Comparison of ENCODE assay signal across 10 cellular contexts in the genomic region with DNA sequence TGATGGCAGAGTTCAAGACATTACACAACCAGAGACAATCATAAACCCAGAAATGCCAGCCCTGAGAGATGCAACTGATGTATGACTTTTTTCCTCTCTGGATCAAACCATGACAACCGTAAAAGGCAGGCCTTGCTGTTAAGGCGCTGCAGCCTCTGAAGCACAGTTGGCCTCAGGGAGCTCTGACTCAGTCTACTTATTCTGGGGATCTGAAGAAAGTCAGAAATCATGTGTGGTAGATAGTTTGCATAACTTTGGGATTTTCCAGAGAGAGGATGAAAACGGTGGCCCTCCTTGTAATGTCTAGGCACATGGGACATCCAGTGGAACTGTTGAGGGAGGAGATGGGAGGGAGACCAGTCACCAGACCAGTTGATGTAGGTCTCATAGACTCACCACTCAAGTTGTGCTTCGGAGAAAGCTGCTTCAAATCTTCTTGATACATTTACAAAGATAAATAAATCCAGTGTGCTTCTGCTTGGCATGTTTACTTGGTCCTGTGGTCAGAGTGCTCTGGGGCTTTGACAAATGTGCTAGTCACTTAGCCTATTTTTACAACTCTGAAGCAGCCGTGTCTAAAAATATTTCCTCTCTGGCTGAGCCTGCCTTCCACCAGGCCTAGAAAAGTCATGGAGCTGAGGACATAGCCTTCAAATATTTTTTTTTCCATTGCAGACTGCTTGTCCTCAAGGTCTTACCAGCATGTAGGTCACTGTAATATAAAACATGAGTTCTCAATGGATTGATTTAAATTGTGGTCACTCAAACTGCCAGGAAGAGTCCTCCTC. TPM values are rescaled to one million over a fixed set of nuclear protein-coding genes. Genes with fewer than 3 reads are reported as not detected.
A peak's percentile ranks its signal among the peaks of the same experiment; 100 is the strongest.
DNase-seq lines count a peak whose midpoint lies in the region; ATAC-seq and TF ChIP-seq lines count a peak whose summit lies in the region.
"Had no signal": no experiment of that assay in that cellular context is flagged by ENCODE, and none has a peak within 500 bp of the region (broad histone marks: within the 10 kb centered on the region; RNA-seq: fewer than 3 reads in every experiment).

No MANE protein-coding gene starts in this region.

- no peaks in the 10 kb centered on the region for H4K20me1 ChIP-seq in GM23248 (ENCODE audit: insufficient read depth)

- intact Hi-C loops in adrenal gland (cut with DNase I), result no loop called here
- intact Hi-C loops in heart right ventricle (cut with DNase I), result loop anchor here in 2 of 10 donors (10.0 kb wide), 2 partner anchors 62 to 172 kb away; a partner anchor contains a TSS

- peak overlapping the region; percentile 13 for H3K4me2 ChIP-seq in GM23248 (ENCODE audit: unreplicated experiment)

- H3K4me3 ChIP-seq in GM23248, result no peak overlapping the region
- no peak overlapping the region for H3K4me3 ChIP-seq in adrenal gland
- peak overlapping the region in 1 of 10 donors; percentile 8 for H3K4me3 ChIP-seq in heart right ventricle
- no peak overlapping the region for H3K4me3 ChIP-seq in skeletal muscle cell (ENCODE audit: low read depth, low read length)

- H3K4me1 ChIP-seq in GM23248 (ENCODE audit: insufficient read depth), result peaks cover 25% of the 10 kb centered on the region
- H3K4me1 ChIP-seq in adrenal gland (replicated peaks in 1 of 2), result peaks cover 17 to 39% of the 10 kb centered on the region in 2 donors
- peaks cover 6 to 90% (median 44%) of the 10 kb centered on the region in 9 donors for H3K4me1 ChIP-seq in heart right ventricle

- H3F3A ChIP-seq in GM23248 (ENCODE audit: insufficient read depth), result peaks cover 25% of the 10 kb centered on the region

- peaks cover 52% of the 10 kb centered on the region for H3K79me2 ChIP-seq in GM23248 (ENCODE audit: insufficient read depth)

- H3K9ac ChIP-seq in GM23248, result peak overlapping the region; percentile 40

- H2AFZ ChIP-seq in GM23248, result peak overlapping the region; percentile 42

- DNase-seq in GM23248, result peak; percentile 76
- peak; percentile 43 to 80 (median 61) for DNase-seq in adrenal gland
- DNase-seq in heart right ventricle, result peak in 1 of 2 donors; percentile 73
- peak; percentile 44 for DNase-seq in skeletal muscle cell (ENCODE audit: low read depth)
- no peak for DNase-seq in SW 1271 (lab: John Stamatoyannopoulos, UW)
- DNase-seq in caudate nucleus (lab: John Stamatoyannopoulos, UW), result no peak
- DNase-seq in NCI-H345 treated with DMSO at 0.1 percent for 48 hours (lab: John Stamatoyannopoulos, UW; ENCODE audit: unreplicated experiment), result no peak
- DNase-seq: DMS79, SHP77 had no signal

- TF ChIP-seq CTCF in adrenal gland (IDR thresholded peaks at IDR 0.05) (no peak), heart right ventricle (IDR thresholded peaks at IDR 0.05) (no peak)

- in situ Hi-C loops in GM23248 (cut with MboI), result no loop called here

- WGBS in GM23248 (ENCODE audit: low coverage in 1 of 2, low lambda C conversion rate in 2 of 2, missing lambda C conversion rate in 2 of 2), 2 experiments, result 28 to 35% methylated on average over 5 of the region's 5 CpGs
- 38 to 63% (median 51%) methylated on average over 5 of the region's 5 CpGs for WGBS in adrenal gland, 4 donors
- WGBS in heart right ventricle, 2 donors, result 56 to 65% methylated on average over 5 of the region's 5 CpGs

- H3K9me3 ChIP-seq in GM23248 (ENCODE audit: low read depth) (no peaks in the 10 kb centered on the region), adrenal gland (replicated peaks in 1 of 3) (no peaks in the 10 kb centered on the region), heart right ventricle (no peaks in the 10 kb centered on the region)

- no peaks in the 10 kb centered on the region for H3K36me3 ChIP-seq in GM23248 (ENCODE audit: low read depth)
- H3K36me3 ChIP-seq in adrenal gland (replicated peaks in 1 of 2), result no peaks in the 10 kb centered on the region
- no peaks in the 10 kb centered on the region for H3K36me3 ChIP-seq in heart right ventricle

- peak in 1 of 2 donors; percentile 15 for TF ChIP-seq POLR2A in adrenal gland (IDR thresholded peaks at IDR 0.05)

- peak; percentile 82 to 95 (median 90) for ATAC-seq in heart right ventricle
- no peak for ATAC-seq in HG03135 (IDR thresholded peaks at IDR 0.05; ENCODE audit: unreplicated experiment)

- H3K27ac ChIP-seq in GM23248, result peak overlapping the region; percentile 74
- H3K27ac ChIP-seq in adrenal gland, result peak overlapping the region in 4 of 5 donors; percentile 12 to 82 (median 70)
- H3K27ac ChIP-seq in heart right ventricle, result peak overlapping the region; percentile 66 to 94 (median 88)
- no peak overlapping the region for H3K27ac ChIP-seq in caudate nucleus (ENCODE audit: low read depth, low read length)

- no peaks in the 10 kb centered on the region for H3K9me2 ChIP-seq in GM23248 (ENCODE audit: insufficient read depth)

- H3K27me3 ChIP-seq in GM23248 (replicated peaks; ENCODE audit: insufficient read depth) (no peaks in the 10 kb centered on the region), adrenal gland (no peaks in the 10 kb centered on the region), heart right ventricle (no peaks in the 10 kb centered on the region)

RNA-seq across cellular contexts. Expression of a gene that starts 7.5 kb away (rescaled TPM):
- total RNA-seq in GM23248 (2014; rRNA removed; shearing (Covaris generic)), result 4.0 and 4.5 TPM in 2 replicates
- 30.1 and 30.8 TPM in 2 replicates for polyA plus RNA-seq in GM23248 (2016; fragmentation: Nextera tagmentation; extraction: Ambion mirVana)
- total RNA-seq in adrenal gland, result 100 to 1,000 TPM in 2 of 8 donors, 10 to 100 TPM in 6; 55.4 to 123 (median 71.5) TPM
- polyA plus RNA-seq in adrenal gland, result 100 to 1,000 TPM in 1 of 3 donors, 10 to 100 TPM in 2; 38.0 to 102 (median 49.4) TPM
- 100 to 1,000 TPM; 163 to 295 (median 238) TPM for total RNA-seq in heart right ventricle
- polyA plus RNA-seq in heart right ventricle, result 100 to 1,000 TPM in 1 of 2 donors, 10 to 100 TPM in 1; 58.2 to 134 TPM

Comparison
In these comparisons a context has a peak if more than half of its experiments do, and no peak if none do; other contexts are left out.
1. DNase-seq: peak in GM23248 (single experiment), adrenal gland (7 of 7) and skeletal muscle cell (single experiment); none in SW 1271 (0 of 2), caudate nucleus (0 of 61) and NCI-H345 treated with DMSO at 0.1 percent for 48 hours (single experiment).
2. RNA of a gene that starts 7.5 kb away (total RNA-seq): 163 to 295 TPM in heart right ventricle and 55.4 to 123 TPM in adrenal gland; 4.0 to 4.5 TPM in GM23248; every median in the first group is over 10 times any median in the second.